In the genomic region with DNA sequence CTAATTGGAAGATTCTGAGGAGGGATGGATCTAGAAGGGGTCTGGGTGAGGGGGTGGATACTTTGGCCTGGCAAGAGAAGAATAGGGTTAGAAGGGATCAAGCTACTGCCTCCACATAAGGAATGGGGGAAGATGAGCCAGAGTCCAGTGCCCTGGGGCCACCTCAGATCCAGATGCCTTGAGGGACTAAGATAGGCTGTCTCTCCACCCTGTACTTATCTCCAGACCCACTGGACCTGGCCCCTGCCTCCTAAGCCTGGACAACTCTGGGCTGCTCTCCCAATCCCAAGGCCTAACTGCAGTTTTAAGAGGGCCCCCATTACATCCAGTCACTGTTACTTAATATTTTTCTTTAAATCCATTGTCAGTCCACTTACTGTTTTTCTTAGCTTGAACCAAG, we compare ENCODE assay signal across 8 cellular contexts. TPM values are rescaled to one million over a fixed set of nuclear protein-coding genes. Genes with fewer than 3 reads are reported as not detected.
DNase-seq lines count a peak whose midpoint lies in the region; ATAC-seq and TF ChIP-seq lines count a peak whose summit lies in the region.

No MANE protein-coding gene starts in this region.

- H3K4me3 Mint-ChIP-seq in brain (peak overlapping the region; percentile 89 to 99 (median 97)), memory B cell (peak overlapping the region; percentile 96)

- peak overlapping the region in 11 of 12 donors; percentile 63 to 99 (median 90) for H3K4me3 ChIP-seq in heart left ventricle
- H3K4me3 ChIP-seq in urinary bladder (ENCODE audit: low read depth, low read length), result peak overlapping the region; percentile 78

- TF ChIP-seq CTCF in heart left ventricle (IDR thresholded peaks at IDR 0.05) (no peak), brain (conservative IDR thresholded peaks at IDR 0.05) (no peak)

- H3K36me3 ChIP-seq in heart left ventricle, result peaks cover 0 to 7% (median 0%) of the 10 kb centered on the region in 9 donors
- H3K36me3 ChIP-seq in urinary bladder (ENCODE audit: insufficient read depth), result no peaks in the 10 kb centered on the region

- intact Hi-C loops in heart left ventricle (cut with DNase I) (loop anchor here in 3 of 10 donors (2.0 to 10.0 kb wide), 3 partner anchors 18 to 90 kb away; a partner anchor contains a TSS), left ventricle myocardium superior (cut with micrococcal nuclease) (no loop called here)

- peaks cover 2 to 77% (median 52%) of the 10 kb centered on the region in 12 donors for H3K4me1 ChIP-seq in heart left ventricle
- no peaks in the 10 kb centered on the region for H3K4me1 ChIP-seq in urinary bladder (ENCODE audit: insufficient read depth)

- peaks cover 15% of the 10 kb centered on the region for H3K36me3 Mint-ChIP-seq in brain
- peaks cover 4% of the 10 kb centered on the region for H3K36me3 Mint-ChIP-seq in memory B cell

- DNase-seq in heart left ventricle (no peak), left ventricle myocardium superior (no peak), memory B cell (ENCODE audit: low spot score in 2 of 2) (no peak), SHP77 treated with DMSO at 0.1 percent for 48 hours (lab: John Stamatoyannopoulos, UW) (no peak)
- no peak for DNase-seq in activated effector memory CD4-positive, alpha-beta T cell treated with anti-CD3 and anti-CD28 coated beads, Interleukin-2, amount 50 U/mL, for 16 hours

- peaks cover 67% of the 10 kb centered on the region for H3K4me1 Mint-ChIP-seq in brain
- peaks cover 26% of the 10 kb centered on the region for H3K4me1 Mint-ChIP-seq in memory B cell

- H3K27ac Mint-ChIP-seq in brain (peak overlapping the region; percentile 95 to 100 (median 97)), memory B cell (peak overlapping the region; percentile 39)

- no peak for TF ChIP-seq POLR2A in heart left ventricle (IDR thresholded peaks at IDR 0.05)

- H3K9me3 Mint-ChIP-seq in brain (peaks cover 0 to 3% (median 0%) of the 10 kb centered on the region in 5 experiments), memory B cell (no peaks in the 10 kb centered on the region)

- peak overlapping the region in 11 of 12 donors; percentile 87 to 98 (median 94) for H3K27ac ChIP-seq in heart left ventricle
- peak overlapping the region; percentile 27 for H3K27ac ChIP-seq in urinary bladder (ENCODE audit: low read depth)

- H3K9me3 ChIP-seq in heart left ventricle, result no peaks in the 10 kb centered on the region

- H3K27me3 Mint-ChIP-seq in brain (peaks cover 12% of the 10 kb centered on the region), memory B cell (no peaks in the 10 kb centered on the region)

- ATAC-seq in heart left ventricle, result no peak
- no peak for ATAC-seq in left ventricle myocardium superior
- ATAC-seq in memory B cell (ENCODE audit: low read depth), result no peak
- ATAC-seq in HG03354 (IDR thresholded peaks at IDR 0.05; ENCODE audit: poor library complexity, severe bottlenecking, unreplicated experiment), result no peak

- H3K27me3 ChIP-seq in heart left ventricle, result no peaks in the 10 kb centered on the region

RNA-seq across cellular contexts. Expression of a gene that starts 2.0 kb away (rescaled TPM):
- total RNA-seq in heart left ventricle (10 to 100 TPM; 53.4 to 94.2 (median 70.9) TPM), left ventricle myocardium superior (76.8 TPM), urinary bladder (25.2 TPM)
- polyA plus RNA-seq in heart left ventricle (10 to 100 TPM; 36.3 to 59.8 TPM), brain (ENCODE audit: insufficient read depth, low read depth, low replicate concordance) (119 TPM), urinary bladder (62.2 TPM)

RNA-seq across cellular contexts. Expression of a gene that starts 17.4 kb away (rescaled TPM):
- total RNA-seq in heart left ventricle (100 to 1,000 TPM; 225 to 400 (median 337) TPM), left ventricle myocardium superior (318 TPM), urinary bladder (195 TPM)
- polyA plus RNA-seq in heart left ventricle (100 to 1,000 TPM; 291 to 431 TPM), brain (ENCODE audit: insufficient read depth, low read depth, low replicate concordance) (521 TPM), urinary bladder (466 TPM)

RNA-seq across cellular contexts. Expression of a gene that starts 22.0 kb away (rescaled TPM):
- total RNA-seq in heart left ventricle, result 10 to 100 TPM; 24.5 to 39.0 (median 30.9) TPM
- polyA plus RNA-seq in heart left ventricle, result 10 to 100 TPM; 28.5 to 58.2 TPM
- total RNA-seq in left ventricle myocardium superior, result 33.1 TPM
- 43.7 TPM for polyA plus RNA-seq in brain (ENCODE audit: insufficient read depth, low read depth, low replicate concordance)
- 34.2 TPM for total RNA-seq in urinary bladder
- polyA plus RNA-seq in urinary bladder, result 38.2 TPM

RNA-seq across cellular contexts. Expression of a gene that starts 28.8 kb away (rescaled TPM):
- total RNA-seq in heart left ventricle (10 to 100 TPM; 58.2 to 81.9 (median 69.2) TPM), left ventricle myocardium superior (75.6 TPM), urinary bladder (27.4 TPM)
- polyA plus RNA-seq in heart left ventricle (10 to 100 TPM; 63.4 to 80.5 TPM), brain (ENCODE audit: insufficient read depth, low read depth, low replicate concordance) (44.2 TPM), urinary bladder (38.8 TPM)
